Comparison of ENCODE assay signal across 8 cellular contexts in genomic region chr6:106973841-106974336, GRCh38. TPM values are rescaled to one million over a fixed set of nuclear protein-coding genes. Genes with fewer than 3 reads are reported as not detected.
A peak's percentile ranks its signal among the peaks of the same experiment; 100 is the strongest.
DNase-seq lines count a peak whose midpoint lies in the region; ATAC-seq and TF ChIP-seq lines count a peak whose summit lies in the region.

No MANE protein-coding gene starts in this region.

- H3K27me3 ChIP-seq in heart left ventricle = peaks cover 25 to 85% (median 61%) of the 10 kb centered on the region in 9 donors

- DNase-seq in heart left ventricle = peak in 1 of 5 donors; percentile 16
- DNase-seq in cardiac septum (ENCODE audit: low spot score) = no peak
- peak; percentile 56 for DNase-seq in SK-N-DZ (ENCODE audit: low spot score)
- no peak for DNase-seq in fibroblast of the aortic adventitia (ENCODE audit: low read depth)
- DNase-seq in retina = peak; percentile 86
- DNase-seq in GF-D8 (lab: John Stamatoyannopoulos, UW) = no peak
- DNase-seq in AG08396 (ENCODE audit: low spot score) = no peak

- ATAC-seq in heart left ventricle = peak in 1 of 4 donors; percentile 21
- no peak for ATAC-seq in GM19035 (IDR thresholded peaks at IDR 0.05; ENCODE audit: unreplicated experiment)

- H3K27ac ChIP-seq in heart left ventricle = no peak overlapping the region

- 1 to 2% (median 1%) methylated on average over 26 to 31 of the region's 31 CpGs for WGBS in heart left ventricle, 4 donors

- H3K36me3 ChIP-seq in heart left ventricle = no peaks in the 10 kb centered on the region

- H3K4me3 ChIP-seq in heart left ventricle (peak overlapping the region in 10 of 12 donors; percentile 2 to 62 (median 22)), fibroblast of the aortic adventitia (ENCODE audit: low read depth, low read length) (peak overlapping the region; percentile 13)

- TF ChIP-seq CTCF in heart left ventricle (IDR thresholded peaks at IDR 0.05) = no peak
- TF ChIP-seq CTCF in fibroblast of the aortic adventitia (IDR thresholded peaks at IDR 0.05; ENCODE audit: insufficient read depth, low read length) = no peak

- intact Hi-C loops in heart left ventricle (cut with DNase I) = loop anchor here in 5 of 10 donors (10.0 kb wide), 5 partner anchors 349 to 639 kb away; partner anchors contain the start of genes QRSL1 (in 1 of the 5) and RTN4IP1 (in 1 of the 5)
- intact Hi-C loops in cardiac septum (cut with DNase I) = no loop called here

- H3K9me3 ChIP-seq in heart left ventricle = no peaks in the 10 kb centered on the region

- TF ChIP-seq POLR2A in heart left ventricle (IDR thresholded peaks at IDR 0.05) = no peak

- H3K4me1 ChIP-seq in heart left ventricle = peaks cover 0 to 25% (median 14%) of the 10 kb centered on the region in 12 donors

RNA-seq across cellular contexts. Expression of gene CD24, which starts 0.6 kb away (rescaled TPM):
- total RNA-seq in heart left ventricle (1 to 10 TPM in 3 of 9 donors, under 1 TPM in 3, not detected in 3; 0.16 to 2.8 (median 0.97) TPM), cardiac septum (0.78 TPM), fibroblast of the aortic adventitia (ENCODE audit: low replicate concordance) (1.7 and 4.5 TPM in 2 replicates)
- under 1 TPM; 0.42 to 0.95 TPM for polyA plus RNA-seq in heart left ventricle
- polyA plus RNA-seq in SK-N-DZ (2014; cell fraction: cytosol; rRNA removed) = 760 and 767 TPM in 2 replicates
- polyA plus RNA-seq in SK-N-DZ (2014; cell fraction: nucleus; rRNA removed) = 181 and 197 TPM in 2 replicates

RNA-seq across cellular contexts. Expression of gene MTRES1, which starts 54.1 kb away (rescaled TPM):
- total RNA-seq in heart left ventricle (10 to 100 TPM; 17.8 to 42.1 (median 31.5) TPM), cardiac septum (32.2 TPM), fibroblast of the aortic adventitia (ENCODE audit: low replicate concordance) (13.9 and 34.3 TPM in 2 replicates)
- polyA plus RNA-seq in heart left ventricle = 10 to 100 TPM; 27.4 to 81.7 TPM
- polyA plus RNA-seq in SK-N-DZ (2014; cell fraction: cytosol; rRNA removed) = 13.7 and 18.7 TPM in 2 replicates
- 5.1 and 10.9 TPM in 2 replicates for polyA plus RNA-seq in SK-N-DZ (2014; cell fraction: nucleus; rRNA removed)

Comparison
In these comparisons a context has a peak if more than half of its experiments do, and no peak if none do; other contexts are left out.
1. DNase-seq: peak in SK-N-DZ (single experiment) and retina (single experiment); none in cardiac septum (single experiment), fibroblast of the aortic adventitia (single experiment), GF-D8 (single experiment) and AG08396 (single experiment).